Comparison of ENCODE assay signal across 9 cellular contexts in genomic region chr11:68014157-68014965, GRCh38. TPM values are rescaled to one million over a fixed set of nuclear protein-coding genes. Genes with fewer than 3 reads are reported as not detected.
A peak's percentile ranks its signal among the peaks of the same experiment; 100 is the strongest.
DNase-seq lines count a peak whose midpoint lies in the region; ATAC-seq and TF ChIP-seq lines count a peak whose summit lies in the region.
"Had no signal": no experiment of that assay in that cellular context is flagged by ENCODE, and none has a peak within 500 bp of the region (broad histone marks: within the 10 kb centered on the region; RNA-seq: fewer than 3 reads in every experiment).

No MANE protein-coding gene starts in this region.

- TF ChIP-seq CTCF in brain (conservative IDR thresholded peaks at IDR 0.05) = no peak
- no peak for TF ChIP-seq CTCF in mucosa of descending colon (IDR thresholded peaks at IDR 0.05)

- H3K36me3 Mint-ChIP-seq in brain = no peaks in the 10 kb centered on the region

- H3K36me3 ChIP-seq in mucosa of descending colon (ENCODE audit: low read depth) = no peaks in the 10 kb centered on the region

- no peaks in the 10 kb centered on the region for H3K9me3 ChIP-seq in mucosa of descending colon

- H3K4me1 Mint-ChIP-seq in brain = peaks cover 51% of the 10 kb centered on the region

- intact Hi-C loops in mucosa of descending colon (cut with DNase I, micrococcal nuclease) = no loop called here

- peak; percentile 75 for DNase-seq in AG08395 (ENCODE audit: low spot score)
- peak; percentile 95 for DNase-seq in LHCN-M2 (ENCODE audit: low read depth)
- DNase-seq in mucosa of descending colon = peak; percentile 75 to 83 (median 79)
- no peak for DNase-seq in NCI-H2196 treated with DMSO at 0.1 percent for 48 hours (lab: John Stamatoyannopoulos, UW; ENCODE audit: unreplicated experiment)
- DNase-seq in stimulated activated CD4-positive, alpha-beta T cell treated with anti-CD3 and anti-CD28 coated beads, Interleukin-4, amount 100 ng/mL, for 24 hours = no peak
- DNase-seq in retina = no peak

- ATAC-seq in mucosa of descending colon (peak; percentile 65), HG03025 (IDR thresholded peaks at IDR 0.05; ENCODE audit: low FRiP score, unreplicated experiment) (no peak)

- H3K27me3 Mint-ChIP-seq in brain = peaks cover 6% of the 10 kb centered on the region

- H3K27ac Mint-ChIP-seq in brain = peak overlapping the region in 4 of 5 experiments; percentile 3 to 95 (median 84)

- H3K9me3 Mint-ChIP-seq in brain = no peaks in the 10 kb centered on the region
- H3K9me3 Mint-ChIP-seq: nephron had no signal

- H3K4me1 ChIP-seq in mucosa of descending colon (ENCODE audit: low read depth) = peaks cover 40% of the 10 kb centered on the region

- peak overlapping the region in 1 of 5 experiments; percentile 26 for H3K4me3 Mint-ChIP-seq in brain

- no peak overlapping the region for H3K4me3 ChIP-seq in mucosa of descending colon

RNA-seq across cellular contexts. Expression of gene ALDH3B1, which starts 4.2 kb away (rescaled TPM):
- 59.0 and 60.2 TPM in 2 replicates for total RNA-seq in LHCN-M2 (2014; rRNA removed)
- polyA plus RNA-seq in LHCN-M2 (2012) = 61.5 TPM
- 10.5 TPM for polyA plus RNA-seq in brain (ENCODE audit: insufficient read depth, low read depth, low replicate concordance)
- 10 to 100 TPM in 2 of 3 donors, 1 to 10 TPM in 1; 8.6 to 18.9 (median 11.5) TPM for total RNA-seq in mucosa of descending colon

RNA-seq across cellular contexts. Expression of gene UNC93B1, which starts 10.5 kb away (rescaled TPM):
- total RNA-seq in LHCN-M2 (2014; rRNA removed) = 18.0 and 21.9 TPM in 2 replicates
- 15.2 TPM for polyA plus RNA-seq in LHCN-M2 (2012)
- 8.1 TPM for polyA plus RNA-seq in brain (ENCODE audit: insufficient read depth, low read depth, low replicate concordance)
- 10 to 100 TPM; 30.1 to 47.5 (median 46.8) TPM for total RNA-seq in mucosa of descending colon

RNA-seq across cellular contexts. Expression of gene NDUFS8, which starts 16.1 kb away (rescaled TPM):
- total RNA-seq in LHCN-M2 (2014; rRNA removed) = 171 and 215 TPM in 2 replicates
- polyA plus RNA-seq in LHCN-M2 (2012) = 293 TPM
- 339 TPM for polyA plus RNA-seq in brain (ENCODE audit: insufficient read depth, low read depth, low replicate concordance)
- total RNA-seq in mucosa of descending colon = 100 to 1,000 TPM; 148 to 165 (median 162) TPM

RNA-seq across cellular contexts. Expression of gene TCIRG1, which starts 24.5 kb away (rescaled TPM):
- total RNA-seq in LHCN-M2 (2014; rRNA removed) = 71.2 and 75.2 TPM in 2 replicates
- 29.0 TPM for polyA plus RNA-seq in LHCN-M2 (2012)
- 5.0 TPM for polyA plus RNA-seq in brain (ENCODE audit: insufficient read depth, low read depth, low replicate concordance)
- total RNA-seq in mucosa of descending colon = 100 to 1,000 TPM; 155 to 189 (median 166) TPM

Comparison
In these comparisons a context has a peak if more than half of its experiments do, and no peak if none do; other contexts are left out.
1. DNase-seq: peak in AG08395 (single experiment), LHCN-M2 (single experiment) and mucosa of descending colon (3 of 3); none in NCI-H2196 treated with DMSO at 0.1 percent for 48 hours (single experiment), stimulated activated CD4-positive, alpha-beta T cell treated with anti-CD3 and anti-CD28 coated beads, Interleukin-4, amount 100 ng/mL, for 24 hours (single experiment) and retina (single experiment).